ENCODE assay signal across 11 cellular contexts in genomic region chr11:69123593-69124545, GRCh38. TPM values are rescaled to one million over a fixed set of nuclear protein-coding genes. Genes with fewer than 3 reads are reported as not detected.
DNase-seq lines count a peak whose midpoint lies in the region; ATAC-seq, FAIRE-seq and TF ChIP-seq lines count a peak whose summit lies in the region.
"Had no signal": no experiment of that assay in that cellular context is flagged by ENCODE, and none has a peak within 500 bp of the region (broad histone marks: within the 10 kb centered on the region; RNA-seq: fewer than 3 reads in every experiment).

No MANE protein-coding gene starts in this region.

- peak overlapping the region in 1 of 2 donors; percentile 44 for H3K4me3 ChIP-seq in CD4-positive, alpha-beta memory T cell (ENCODE audit: low read length in 2 of 2)
- H3K4me3 ChIP-seq in HUES6 (ENCODE audit: low read depth, low read length) (peak overlapping the region; percentile 53), osteoblast (ENCODE audit: insufficient read depth, low read length) (no peak overlapping the region)
- H3K4me3 ChIP-seq: dorsolateral prefrontal cortex had no signal

- FAIRE-seq in RCC 7860 (lab: Jason Lieb, UNC): no peak

- ATAC-seq in GM19452 (IDR thresholded peaks at IDR 0.05; ENCODE audit: unreplicated experiment): no peak

- H3K36me3 ChIP-seq in CD4-positive, alpha-beta memory T cell (ENCODE audit: insufficient read depth, low read length): no peaks in the 10 kb centered on the region
- H3K36me3 ChIP-seq in HUES6 (ENCODE audit: control insufficient read depth, insufficient read depth, low read length): no peaks in the 10 kb centered on the region
- H3K36me3 ChIP-seq in osteoblast (ENCODE audit: insufficient read depth, low read length): no peaks in the 10 kb centered on the region

- no peaks in the 10 kb centered on the region for H3K9me3 ChIP-seq in CD4-positive, alpha-beta memory T cell (ENCODE audit: control insufficient read depth in 1 of 2, low read length in 2 of 2)
- H3K9me3 ChIP-seq in HUES6 (ENCODE audit: control insufficient read depth, insufficient read depth, low read depth, low read length): peaks cover 21% of the 10 kb centered on the region; the same call in 1 of the 2 replicates
- peaks cover 3% of the 10 kb centered on the region for H3K9me3 ChIP-seq in osteoblast (ENCODE audit: low read depth, low read length)

- H3K4me3 Mint-ChIP-seq in CD4-positive, alpha-beta memory T cell: peak overlapping the region; percentile 29 to 84 (median 71)
- no peak overlapping the region for H3K4me3 Mint-ChIP-seq in dendritic cell treated with granulocyte-macrophage colony-stimulating factor and Interleukin-4, amounts not matched to agents 40 ng/mL and 50 ng/mL, for 4 days
- H3K4me3 Mint-ChIP-seq in glutamatergic neuron (ENCODE audit: unreplicated experiment): no peak overlapping the region

- peaks cover 41% of the 10 kb centered on the region for H3K4me1 ChIP-seq in CD4-positive, alpha-beta memory T cell (ENCODE audit: insufficient read depth, low read length)
- H3K4me1 ChIP-seq in HUES6 (ENCODE audit: control insufficient read depth, insufficient read depth, low read length) (peaks cover 24% of the 10 kb centered on the region), osteoblast (ENCODE audit: insufficient read depth, low read length) (peaks cover 11% of the 10 kb centered on the region)

- CTCF ChIA-PET in CD4-positive, alpha-beta memory T cell (lab: Charles Lee; ENCODE audit: partially characterized antibody): interaction anchor here (0.8 kb wide), 1 partner anchor 22 kb away, joined by 3 read pairs; no protein-coding TSS in a partner anchor

- H3K4me2 ChIP-seq in osteoblast (ENCODE audit: insufficient read depth, low read length): peak overlapping the region; percentile 68

- no peaks in the 10 kb centered on the region for H3K27me3 Mint-ChIP-seq in CD4-positive, alpha-beta memory T cell
- peaks cover 10% of the 10 kb centered on the region for H3K27me3 Mint-ChIP-seq in dendritic cell treated with granulocyte-macrophage colony-stimulating factor and Interleukin-4, amounts not matched to agents 40 ng/mL and 50 ng/mL, for 4 days
- peaks cover 7% of the 10 kb centered on the region for H3K27me3 Mint-ChIP-seq in glutamatergic neuron (ENCODE audit: unreplicated experiment)

- TF ChIP-seq CTCF in osteoblast (IDR thresholded peaks at IDR 0.05; ENCODE audit: extremely low read depth, low read depth, low read length) (no peak), glutamatergic neuron (IDR thresholded peaks at IDR 0.05; ENCODE audit: partially characterized antibody, unreplicated experiment) (no peak)

- no peaks in the 10 kb centered on the region for H4K20me1 ChIP-seq in osteoblast (ENCODE audit: insufficient read depth, low read length)

- no peak for DNase-seq in CD4-positive, alpha-beta memory T cell
- DNase-seq in osteoblast (ENCODE audit: insufficient read length, low spot score, missing footprints): no peak
- no peak for DNase-seq in RCC 7860 (ENCODE audit: low spot score)
- DNase-seq in substantia nigra (lab: John Stamatoyannopoulos, UW): no peak
- DNase-seq in glutamatergic neuron: no peak
- DNase-seq: NCI-H510A treated with DMSO at 0.1 percent for 48 hours had no signal

- POLR2A ChIA-PET in CD4-positive, alpha-beta memory T cell (lab: Charles Lee; ENCODE audit: partially characterized antibody): interaction anchor here (0.9 kb wide), 1 partner anchor 519 kb away, joined by 6 read pairs; no protein-coding TSS in a partner anchor

- H3K4me1 Mint-ChIP-seq in CD4-positive, alpha-beta memory T cell: peaks cover 25 to 43% (median 37%) of the 10 kb centered on the region in 4 donors
- H3K4me1 Mint-ChIP-seq in dendritic cell treated with granulocyte-macrophage colony-stimulating factor and Interleukin-4, amounts not matched to agents 40 ng/mL and 50 ng/mL, for 4 days (ENCODE audit: low read depth): peaks cover 25% of the 10 kb centered on the region
- peaks cover 2% of the 10 kb centered on the region for H3K4me1 Mint-ChIP-seq in glutamatergic neuron (ENCODE audit: low read depth, unreplicated experiment)

- H2AFZ ChIP-seq in osteoblast (ENCODE audit: low read length): no peak overlapping the region

- no peaks in the 10 kb centered on the region for H3K27me3 ChIP-seq in CD4-positive, alpha-beta memory T cell (ENCODE audit: insufficient read depth, low read length)
- no peaks in the 10 kb centered on the region for H3K27me3 ChIP-seq in HUES6 (ENCODE audit: control insufficient read depth, insufficient read depth, low read length)
- H3K27me3 ChIP-seq in osteoblast (ENCODE audit: insufficient read depth, low read length): no peaks in the 10 kb centered on the region

- no peaks in the 10 kb centered on the region for H3K79me2 ChIP-seq in osteoblast (ENCODE audit: insufficient read depth, low read length)

- H3K9me3 Mint-ChIP-seq in CD4-positive, alpha-beta memory T cell: peaks cover 0 to 12% (median 6%) of the 10 kb centered on the region in 8 donors
- peaks cover 8% of the 10 kb centered on the region for H3K9me3 Mint-ChIP-seq in dendritic cell treated with granulocyte-macrophage colony-stimulating factor and Interleukin-4, amounts not matched to agents 40 ng/mL and 50 ng/mL, for 4 days
- peaks cover 2% of the 10 kb centered on the region for H3K9me3 Mint-ChIP-seq in glutamatergic neuron (ENCODE audit: unreplicated experiment)

- peak overlapping the region; percentile 66 for H3K9ac ChIP-seq in HUES6 (ENCODE audit: low read length)

- peak overlapping the region; percentile 23 to 82 (median 67) for H3K27ac Mint-ChIP-seq in CD4-positive, alpha-beta memory T cell
- H3K27ac Mint-ChIP-seq in dendritic cell treated with granulocyte-macrophage colony-stimulating factor and Interleukin-4, amounts not matched to agents 40 ng/mL and 50 ng/mL, for 4 days: peak overlapping the region; percentile 38
- no peak overlapping the region for H3K27ac Mint-ChIP-seq in glutamatergic neuron (ENCODE audit: unreplicated experiment)

- H3K36me3 Mint-ChIP-seq in CD4-positive, alpha-beta memory T cell: peaks cover 0 to 3% of the 10 kb centered on the region in 2 donors
- H3K36me3 Mint-ChIP-seq in dendritic cell treated with granulocyte-macrophage colony-stimulating factor and Interleukin-4, amounts not matched to agents 40 ng/mL and 50 ng/mL, for 4 days (ENCODE audit: low read depth): no peaks in the 10 kb centered on the region
- peaks cover 2% of the 10 kb centered on the region for H3K36me3 Mint-ChIP-seq in glutamatergic neuron (ENCODE audit: unreplicated experiment)

- intact Hi-C loops in CD4-positive, alpha-beta memory T cell (cut with micrococcal nuclease): no loop called here
- intact Hi-C loops in dendritic cell treated with granulocyte-macrophage colony-stimulating factor and Interleukin-4, amounts not matched to agents 40 ng/mL and 50 ng/mL, for 4 days (cut with micrococcal nuclease): no loop called here

- peak overlapping the region; percentile 38 for H3K27ac ChIP-seq in CD4-positive, alpha-beta memory T cell (ENCODE audit: low read depth, low read length)
- H3K27ac ChIP-seq in HUES6 (ENCODE audit: low read depth, low read length): peak overlapping the region; percentile 45; the same call in 1 of the 2 replicates
- no peak overlapping the region for H3K27ac ChIP-seq in osteoblast (ENCODE audit: low read depth, low read length)
- H3K27ac ChIP-seq in substantia nigra (ENCODE audit: low read depth, low read length, poor library complexity, severe bottlenecking): no peak overlapping the region
- H3K27ac ChIP-seq: HL-60 had no signal

RNA-seq across cellular contexts. Expression of gene SMIM38, which starts 31.9 kb away (rescaled TPM):
- under 1 TPM; 0.50 to 0.70 TPM for total RNA-seq in CD4-positive, alpha-beta memory T cell
- polyA plus RNA-seq in CD4-positive, alpha-beta memory T cell: not detected
- total RNA-seq in osteoblast: under 0.01 and 0.29 TPM in 2 replicates
- total RNA-seq in glutamatergic neuron (ENCODE audit: unreplicated experiment): 0.32 TPM

Comparison
In these comparisons a context has a peak if more than half of its experiments do, and no peak if none do; other contexts are left out.
1. H3K27ac ChIP-seq: peak in CD4-positive, alpha-beta memory T cell (single experiment) and HUES6 (single experiment); none in osteoblast (single experiment) and substantia nigra (single experiment).
2. H3K4me3 Mint-ChIP-seq: peak in CD4-positive, alpha-beta memory T cell (8 of 8); none in dendritic cell treated with granulocyte-macrophage colony-stimulating factor and Interleukin-4, amounts not matched to agents 40 ng/mL and 50 ng/mL, for 4 days (single experiment) and glutamatergic neuron (single experiment).